ENCODE assay signal across 30 cellular contexts in the genomic region with DNA sequence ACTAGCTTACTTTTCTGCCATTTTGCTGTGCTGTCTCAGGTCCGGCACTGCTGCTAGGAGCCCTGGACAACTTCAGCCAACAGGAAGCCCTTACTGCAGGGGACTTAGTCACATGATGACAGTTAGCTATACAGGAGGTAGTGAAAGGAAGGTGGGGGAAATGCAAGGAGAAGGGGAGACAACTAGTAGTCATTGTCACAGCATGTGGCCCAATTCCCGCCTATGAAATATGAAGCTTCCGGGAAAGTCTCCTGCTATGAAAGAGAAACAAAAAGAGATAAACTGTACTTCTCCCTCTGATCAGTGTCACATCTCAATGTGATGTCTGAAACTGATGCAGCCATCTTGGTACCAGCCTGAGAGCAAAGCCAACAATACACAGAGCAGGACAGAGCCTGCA.
"Had no signal": no experiment of that assay in that cellular context is flagged by ENCODE, and none has a peak within 500 bp of the region (broad histone marks: within the 10 kb centered on the region; RNA-seq: fewer than 3 reads in every experiment).

No MANE protein-coding gene starts in this region.

- H3K36me3 ChIP-seq: left lung, lower lobe of right lung, neural progenitor cell, neutrophil, suprapubic skin, thoracic aorta, tibial nerve, uterus had no signal

- H3K79me2 ChIP-seq: parathyroid adenoma had no signal

- H3K9me3 ChIP-seq: left lung, lower lobe of right lung, neutrophil, suprapubic skin, thoracic aorta, tibial nerve, uterus had no signal

- H3K27ac ChIP-seq: left lung, lower lobe of right lung, neural progenitor cell, neutrophil, parathyroid adenoma, skin epidermis, suprapubic skin, thoracic aorta, tibial nerve, uterus had no signal

- H3K27me3 Mint-ChIP-seq: naive B cell; stimulated activated naive CD8-positive, alpha-beta T cell treated with anti-CD3 and anti-CD28 coated beads, Interleukin-15, Interleukin-2, amounts not matched to agents 100 ng/mL and 50 ng/mL, for 24 hours; type B pancreatic cell had no signal

- H3K27ac Mint-ChIP-seq: immature natural killer cell; mesothelial cell of epicardium; natural killer cell; nephron progenitor cell; neural progenitor cell; stimulated activated naive CD8-positive, alpha-beta T cell treated with anti-CD3 and anti-CD28 coated beads, Interleukin-15, Interleukin-2, amounts not matched to agents 100 ng/mL and 50 ng/mL, for 24 hours; type B pancreatic cell had no signal

- H3K4me1 Mint-ChIP-seq: immature natural killer cell, mesothelial cell of epicardium, natural killer cell, neural progenitor cell had no signal

- H2AFZ ChIP-seq: neural progenitor cell, parathyroid adenoma had no signal

- H3K4me3 Mint-ChIP-seq: immature natural killer cell; mesothelial cell of epicardium; natural killer cell; nephron progenitor cell; neural progenitor cell; stimulated activated naive CD8-positive, alpha-beta T cell treated with anti-CD3 and anti-CD28 coated beads, Interleukin-15, Interleukin-2, amounts not matched to agents 100 ng/mL and 50 ng/mL, for 24 hours; type B pancreatic cell had no signal

- H3K36me3 Mint-ChIP-seq: immature natural killer cell, mesothelial cell of epicardium, natural killer cell, neural progenitor cell, type B pancreatic cell had no signal

- H3K4me2 ChIP-seq: neural progenitor cell had no signal

- H3K9ac ChIP-seq: neural progenitor cell, parathyroid adenoma had no signal

- ATAC-seq: left colon, left lung, lower lobe of right lung, natural killer cell, right cardiac atrium, sciatic nerve had no signal

- H3K27me3 ChIP-seq: left lung, neural progenitor cell, neutrophil, suprapubic skin, tibial nerve, uterus had no signal

- H3K4me1 ChIP-seq: left lung, lower lobe of right lung, neural progenitor cell, suprapubic skin, tibial nerve, uterus had no signal

- DNase-seq: hypothalamus; immature natural killer cell; kidney; left colon; left lung; lower lobe of right lung; mammary epithelial cell; mesenchymal stem cell; naive B cell; natural killer cell; nephron progenitor cell; occipital lobe; right cardiac atrium; stimulated activated CD4-positive, alpha-beta T cell treated with anti-CD3 and anti-CD28 coated beads, Interleukin-12 subunit alpha, Interleukin-12 subunit beta, amount 100 ng/mL, for 4 hours; stimulated activated CD4-positive, alpha-beta T cell treated with anti-CD3 and anti-CD28 coated beads, Interleukin-15, amount 100 ng/mL, for 24 hours; stimulated activated CD4-positive, alpha-beta T cell treated with anti-CD3 and anti-CD28 coated beads, Interleukin-2, amount 100 ng/mL, for 24 hours; stimulated activated CD4-positive, alpha-beta T cell treated with anti-CD3 and anti-CD28 coated beads, Interleukin-4, amount 100 ng/mL, for 1 hour; stimulated activated naive CD4-positive, alpha-beta T cell; uterus had no signal

- H3K4me3 ChIP-seq: left lung, lower lobe of right lung, neural progenitor cell, skin epidermis, suprapubic skin, thoracic aorta, tibial nerve, uterus had no signal
